Comparison of ENCODE assay signal across 20 cellular contexts in the genomic region with DNA sequence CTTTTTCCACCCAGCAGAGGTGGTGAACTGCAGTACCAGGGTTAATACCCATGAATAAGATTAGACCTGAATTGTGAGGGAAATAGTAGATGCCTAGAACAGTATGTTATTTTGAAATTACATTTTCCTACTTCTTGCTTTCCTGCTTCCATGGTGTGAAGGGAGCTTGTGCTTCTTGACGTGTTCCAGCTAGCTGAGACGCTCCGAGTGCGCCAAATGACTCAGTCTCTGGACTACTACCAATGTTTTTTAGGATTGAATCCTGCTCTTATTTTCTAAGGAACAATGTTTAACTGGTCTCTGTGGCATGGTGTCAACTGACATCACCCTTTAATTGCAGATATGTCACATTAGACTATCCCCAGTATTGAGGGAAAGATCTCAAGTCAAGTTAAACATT.
DNase-seq lines count a peak whose midpoint lies in the region; ATAC-seq and TF ChIP-seq lines count a peak whose summit lies in the region.
"Had no signal": no experiment of that assay in that cellular context is flagged by ENCODE, and none has a peak within 500 bp of the region (broad histone marks: within the 10 kb centered on the region; RNA-seq: fewer than 3 reads in every experiment).

No MANE protein-coding gene starts in this region.

- H3K27me3 Mint-ChIP-seq in activated CD4-positive, alpha-beta T cell treated with anti-CD3 and anti-CD28 coated beads for 36 hours: peaks cover 6% of the 10 kb centered on the region
- peaks cover 19% of the 10 kb centered on the region for H3K27me3 Mint-ChIP-seq in activated T-cell treated with anti-CD3 and anti-CD28 coated beads, Interleukin-2, amount 50 U/mL, for 24 hours
- peaks cover 56 to 65% of the 10 kb centered on the region in 2 donors for H3K27me3 Mint-ChIP-seq in effector memory CD8-positive, alpha-beta T cell

- no peaks in the 10 kb centered on the region for H3K36me3 Mint-ChIP-seq in activated CD4-positive, alpha-beta T cell treated with anti-CD3 and anti-CD28 coated beads for 36 hours (ENCODE audit: low read depth)
- no peaks in the 10 kb centered on the region for H3K36me3 Mint-ChIP-seq in activated T-cell treated with anti-CD3 and anti-CD28 coated beads, Interleukin-2, amount 50 U/mL, for 24 hours (ENCODE audit: low read depth)
- H3K36me3 Mint-ChIP-seq in effector memory CD8-positive, alpha-beta T cell (ENCODE audit: insufficient read depth): no peaks in the 10 kb centered on the region
- H3K36me3 Mint-ChIP-seq: activated naive CD8-positive, alpha-beta T cell treated with anti-CD3 and anti-CD28 coated beads, Interleukin-2, amount 10 ng/mL, durations not matched to agents 7 days and 5 days; naive thymus-derived CD8-positive, alpha-beta T cell had no signal

- POLR2A ChIA-PET in activated CD4-positive, alpha-beta T cell treated with anti-CD3 and anti-CD28 coated beads for 36 hours (lab: Charles Lee): interaction anchor here (0.7 kb wide), 1 partner anchor 1206 kb away, joined by 4 read pairs; no protein-coding TSS in a partner anchor

- H3K4me3 ChIP-seq in RWPE2 (ENCODE audit: severe bottlenecking): no peak overlapping the region
- H3K4me3 ChIP-seq in lung: no peak overlapping the region
- no peak overlapping the region for H3K4me3 ChIP-seq in suprapubic skin
- H3K4me3 ChIP-seq: K562, PC-9 had no signal

- ATAC-seq in RWPE2 (ENCODE audit: low read depth) (peak; percentile 86), lung (ENCODE audit: insufficient read depth, low FRiP score) (no peak)
- ATAC-seq in activated CD4-positive, alpha-beta T cell treated with anti-CD3 and anti-CD28 coated beads for 36 hours: no peak
- ATAC-seq in effector memory CD8-positive, alpha-beta T cell (replicated peaks): no peak
- ATAC-seq: K562; naive thymus-derived CD8-positive, alpha-beta T cell; WTC11 had no signal

- DNase-seq in RWPE2 (ENCODE audit: low spot score) (peak; percentile 74), fibroblast of gingiva (ENCODE audit: low read depth) (peak; percentile 73), lung (ENCODE audit: low spot score) (peak; percentile 34), suprapubic skin (ENCODE audit: low spot score in 2 of 2) (peak in 1 of 2 donors; percentile 70), Kasumi-1 (lab: John Stamatoyannopoulos, UW) (no peak)
- no peak for DNase-seq in activated CD4-positive, alpha-beta T cell treated with anti-CD3 and anti-CD28 coated beads for 36 hours
- no peak for DNase-seq in activated T-cell treated with anti-CD3 and anti-CD28 coated beads, Interleukin-2, amount 50 U/mL, for 24 hours
- DNase-seq in effector memory CD8-positive, alpha-beta T cell: no peak
- DNase-seq: activated CD8-positive, alpha-beta memory T cell treated with anti-CD3 and anti-CD28 coated beads, Interleukin-2, amount 50 U/mL, for 4 hours; activated naive CD8-positive, alpha-beta T cell treated with anti-CD3 and anti-CD28 coated beads, Interleukin-2, amount 10 ng/mL, durations not matched to agents 7 days and 5 days; cortex of kidney; islet precursor cell; naive thymus-derived CD8-positive, alpha-beta T cell; NCI-H1436 treated with DMSO at 0.1 percent for 48 hours; NCI-H446; PC-9; SW 1271 had no signal

- H3K4me3 Mint-ChIP-seq in activated CD4-positive, alpha-beta T cell treated with anti-CD3 and anti-CD28 coated beads for 36 hours: no peak overlapping the region
- H3K4me3 Mint-ChIP-seq in activated T-cell treated with anti-CD3 and anti-CD28 coated beads, Interleukin-2, amount 50 U/mL, for 24 hours: no peak overlapping the region
- no peak overlapping the region for H3K4me3 Mint-ChIP-seq in effector memory CD8-positive, alpha-beta T cell
- H3K4me3 Mint-ChIP-seq: activated naive CD8-positive, alpha-beta T cell treated with anti-CD3 and anti-CD28 coated beads, Interleukin-2, amount 10 ng/mL, durations not matched to agents 7 days and 5 days; naive thymus-derived CD8-positive, alpha-beta T cell; stimulated activated naive CD8-positive, alpha-beta T cell treated with anti-CD3 and anti-CD28 coated beads, Interleukin-15, Interleukin-2, amounts not matched to agents 100 ng/mL and 50 ng/mL, for 24 hours; WTC11 had no signal

- no peak for TF ChIP-seq POLR2A in suprapubic skin (IDR thresholded peaks at IDR 0.05)

- TF ChIP-seq EP300 in suprapubic skin (IDR thresholded peaks at IDR 0.05): no peak

- H3K27me3 ChIP-seq in RWPE2 (ENCODE audit: insufficient read depth, poor library complexity, severe bottlenecking) (no peaks in the 10 kb centered on the region), lung (ENCODE audit: control insufficient read depth, insufficient read depth) (no peaks in the 10 kb centered on the region), suprapubic skin (no peaks in the 10 kb centered on the region)

- H3K36me3 ChIP-seq in RWPE2 (ENCODE audit: low read depth) (no peaks in the 10 kb centered on the region), lung (ENCODE audit: control insufficient read depth in 2 of 2, insufficient read depth in 2 of 2, low read length in 2 of 2) (no peaks in the 10 kb centered on the region), suprapubic skin (no peaks in the 10 kb centered on the region)

- H3K27ac Mint-ChIP-seq in activated CD4-positive, alpha-beta T cell treated with anti-CD3 and anti-CD28 coated beads for 36 hours: no peak overlapping the region
- no peak overlapping the region for H3K27ac Mint-ChIP-seq in activated T-cell treated with anti-CD3 and anti-CD28 coated beads, Interleukin-2, amount 50 U/mL, for 24 hours
- H3K27ac Mint-ChIP-seq in effector memory CD8-positive, alpha-beta T cell: no peak overlapping the region
- H3K27ac Mint-ChIP-seq: activated naive CD8-positive, alpha-beta T cell treated with anti-CD3 and anti-CD28 coated beads, Interleukin-2, amount 10 ng/mL, durations not matched to agents 7 days and 5 days; stimulated activated naive CD8-positive, alpha-beta T cell treated with anti-CD3 and anti-CD28 coated beads, Interleukin-15, Interleukin-2, amounts not matched to agents 100 ng/mL and 50 ng/mL, for 24 hours; WTC11 had no signal

- 80 to 85% methylated on average over 4 of the region's 4 CpGs for WGBS in lung, 2 donors
- 31% methylated on average over 4 of the region's 4 CpGs for WGBS in suprapubic skin

- peak overlapping the region; percentile 86 for H3K27ac ChIP-seq in RWPE2 (ENCODE audit: poor library complexity, severe bottlenecking)
- H3K27ac ChIP-seq in lung (ENCODE audit: low read depth in 1 of 2, low read length in 1 of 2): no peak overlapping the region
- H3K27ac ChIP-seq in suprapubic skin: peak overlapping the region; percentile 58
- H3K27ac ChIP-seq: PC-9 had no signal

- CTCF ChIA-PET in activated CD4-positive, alpha-beta T cell treated with anti-CD3 and anti-CD28 coated beads for 36 hours (lab: Charles Lee): no interaction called here

- H3K9me3 ChIP-seq in RWPE2 (ENCODE audit: severe bottlenecking) (no peaks in the 10 kb centered on the region), lung (ENCODE audit: control insufficient read depth in 2 of 2, insufficient read depth in 1 of 2, low read length in 1 of 2) (peaks cover 0 to 4% of the 10 kb centered on the region in 2 donors), suprapubic skin (no peaks in the 10 kb centered on the region)

- intact Hi-C loops in activated CD4-positive, alpha-beta T cell treated with anti-CD3 and anti-CD28 coated beads for 36 hours (cut with DNase I, micrococcal nuclease): no loop called here

- peaks cover 25% of the 10 kb centered on the region for H3K4me1 Mint-ChIP-seq in activated CD4-positive, alpha-beta T cell treated with anti-CD3 and anti-CD28 coated beads for 36 hours
- peaks cover 13% of the 10 kb centered on the region for H3K4me1 Mint-ChIP-seq in activated T-cell treated with anti-CD3 and anti-CD28 coated beads, Interleukin-2, amount 50 U/mL, for 24 hours (ENCODE audit: low read depth)
- no peaks in the 10 kb centered on the region for H3K4me1 Mint-ChIP-seq in effector memory CD8-positive, alpha-beta T cell (ENCODE audit: low read depth in 2 of 2)
- H3K4me1 Mint-ChIP-seq: naive thymus-derived CD8-positive, alpha-beta T cell had no signal

- no peaks in the 10 kb centered on the region for H3K9me3 Mint-ChIP-seq in activated CD4-positive, alpha-beta T cell treated with anti-CD3 and anti-CD28 coated beads for 36 hours (ENCODE audit: low read depth)
- no peaks in the 10 kb centered on the region for H3K9me3 Mint-ChIP-seq in activated T-cell treated with anti-CD3 and anti-CD28 coated beads, Interleukin-2, amount 50 U/mL, for 24 hours
- H3K9me3 Mint-ChIP-seq in effector memory CD8-positive, alpha-beta T cell: peaks cover 0 to 6% of the 10 kb centered on the region in 2 donors
- H3K9me3 Mint-ChIP-seq: activated naive CD8-positive, alpha-beta T cell treated with anti-CD3 and anti-CD28 coated beads, Interleukin-2, amount 10 ng/mL, durations not matched to agents 7 days and 5 days had no signal

- H3K4me1 ChIP-seq in RWPE2 (ENCODE audit: insufficient read depth, poor library complexity, severe bottlenecking) (peaks cover 32% of the 10 kb centered on the region), lung (ENCODE audit: control insufficient read depth in 2 of 2, insufficient read depth in 2 of 2, low read length in 2 of 2) (no peaks in the 10 kb centered on the region), suprapubic skin (peaks cover 28% of the 10 kb centered on the region)

- TF ChIP-seq CTCF in RWPE2 (IDR thresholded peaks at IDR 0.05; ENCODE audit: poor library complexity, severe bottlenecking) (no peak), lung (IDR thresholded peaks at IDR 0.05; ENCODE audit: control extremely low read depth, extremely low read depth) (no peak), suprapubic skin (IDR thresholded peaks at IDR 0.05) (no peak)

Comparison
In these comparisons a context has a peak if more than half of its experiments do, and no peak if none do; other contexts are left out.
1. DNase-seq: peak in RWPE2 (single experiment), fibroblast of gingiva (single experiment) and lung (single experiment); none in activated CD4-positive, alpha-beta T cell treated with anti-CD3 and anti-CD28 coated beads for 36 hours (single experiment), Kasumi-1 (0 of 2), activated T-cell treated with anti-CD3 and anti-CD28 coated beads, Interleukin-2, amount 50 U/mL, for 24 hours (single experiment) and effector memory CD8-positive, alpha-beta T cell (0 of 3).
2. H3K27ac ChIP-seq: peak in RWPE2 (single experiment) and suprapubic skin (single experiment); none in lung (0 of 2).